Comparison of ENCODE assay signal across 8 cellular contexts in the genomic region with DNA sequence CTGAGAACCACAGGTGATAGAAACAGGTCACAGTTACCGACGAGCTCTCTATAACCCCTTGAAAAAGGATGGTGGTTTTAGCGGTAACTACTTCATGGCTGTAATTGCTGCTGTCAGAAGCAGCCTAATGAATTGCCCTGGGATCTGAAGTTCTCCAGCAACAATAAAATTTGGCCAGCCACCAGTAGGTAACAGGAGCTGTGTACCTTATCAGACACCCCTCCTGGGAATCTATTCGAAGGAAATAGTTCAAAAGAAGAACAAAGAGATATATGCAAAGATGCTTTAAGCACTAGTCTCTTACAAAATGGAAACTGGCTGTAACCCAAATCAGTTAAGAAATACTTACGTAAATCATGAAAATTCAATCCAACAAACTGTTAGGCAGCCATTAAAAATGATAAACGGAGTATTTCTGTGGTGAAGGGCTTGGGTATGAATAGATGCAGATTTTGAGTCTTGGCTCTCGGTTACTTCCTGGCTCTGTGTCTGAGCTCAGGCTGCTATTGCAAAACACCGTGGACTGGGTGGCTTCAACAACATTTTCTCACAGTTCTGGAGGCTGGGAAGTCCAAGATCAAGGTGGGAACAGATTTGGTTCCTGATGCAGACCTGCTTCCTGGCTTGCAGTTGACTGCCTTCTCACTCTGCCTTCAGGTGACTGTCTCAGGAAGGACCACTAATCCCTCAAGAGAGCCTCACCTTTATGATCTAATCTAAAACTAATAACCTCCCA. TPM values are rescaled to one million over a fixed set of nuclear protein-coding genes. Genes with fewer than 3 reads are reported as not detected.
DNase-seq lines count a peak whose midpoint lies in the region; ATAC-seq and TF ChIP-seq lines count a peak whose summit lies in the region.

No MANE protein-coding gene starts in this region.

- H3K9me3 ChIP-seq in RWPE2 (ENCODE audit: severe bottlenecking) (no peaks in the 10 kb centered on the region), esophagus muscularis mucosa (peaks cover 0 to 3% (median 0%) of the 10 kb centered on the region in 4 donors)

- H3K27me3 ChIP-seq in RWPE2 (ENCODE audit: insufficient read depth, poor library complexity, severe bottlenecking) (no peaks in the 10 kb centered on the region), esophagus muscularis mucosa (no peaks in the 10 kb centered on the region), rectal smooth muscle tissue (ENCODE audit: control insufficient read depth, insufficient read depth, low read length) (no peaks in the 10 kb centered on the region)

- peak; percentile 26 for DNase-seq in NCI-H748 (lab: John Stamatoyannopoulos, UW; ENCODE audit: unreplicated experiment)
- DNase-seq in NCI-H748 treated with DMSO at 0.1 percent for 48 hours (lab: John Stamatoyannopoulos, UW), result no peak
- DNase-seq in RWPE2 (ENCODE audit: low spot score), result no peak
- DNase-seq in esophagus muscularis mucosa (ENCODE audit: extremely low spot score), result no peak
- DNase-seq in stimulated activated naive B cell treated with anti-CD40 and anti-IgM and Interleukin-4, amounts not matched to agents 10 μg/mL and 1 μg/mL and 100 μg/mL, for 72 hours, result no peak

- intact Hi-C loops in esophagus muscularis mucosa (cut with DNase I), result loop anchor here (10.0 kb wide), 4 partner anchors 338 to 1092 kb away; a partner anchor contains a TSS

- H3K4me3 Mint-ChIP-seq in stimulated activated naive B cell treated with anti-CD40 and anti-IgM and Interleukin-4, amounts not matched to agents 10 μg/mL and 1 μg/mL and 100 μg/mL, for 72 hours, result peak overlapping the region in 1 of 2 donors; percentile 93

- peaks cover 0 to 1% of the 10 kb centered on the region in 2 donors for H3K36me3 Mint-ChIP-seq in stimulated activated naive B cell treated with anti-CD40 and anti-IgM and Interleukin-4, amounts not matched to agents 10 μg/mL and 1 μg/mL and 100 μg/mL, for 72 hours

- ATAC-seq in RWPE2 (ENCODE audit: low read depth) (peak; percentile 29; the same call in 1 of the 3 replicates), HG02642 (IDR thresholded peaks at IDR 0.05; ENCODE audit: poor library complexity, unreplicated experiment) (no peak), GM18517 (IDR thresholded peaks at IDR 0.05; ENCODE audit: unreplicated experiment) (no peak)
- ATAC-seq in stimulated activated naive B cell treated with anti-CD40 and anti-IgM and Interleukin-4, amounts not matched to agents 10 μg/mL and 1 μg/mL and 100 μg/mL, for 72 hours (replicated peaks), result no peak

- H3K4me1 ChIP-seq in RWPE2 (ENCODE audit: insufficient read depth, poor library complexity, severe bottlenecking) (peaks cover 14% of the 10 kb centered on the region), esophagus muscularis mucosa (peaks cover 22 to 37% (median 24%) of the 10 kb centered on the region in 4 donors), rectal smooth muscle tissue (ENCODE audit: control insufficient read depth, insufficient read depth, low read length) (peaks cover 7% of the 10 kb centered on the region)

- H3K9ac ChIP-seq in rectal smooth muscle tissue (ENCODE audit: low read length), result no peak overlapping the region

- TF ChIP-seq POLR2A in esophagus muscularis mucosa (IDR thresholded peaks at IDR 0.05; ENCODE audit: low read depth), result no peak

- peak overlapping the region; percentile 71 for H3K27ac ChIP-seq in RWPE2 (ENCODE audit: poor library complexity, severe bottlenecking)
- peak overlapping the region; percentile 97 to 98 (median 97) for H3K27ac ChIP-seq in esophagus muscularis mucosa (replicated peaks in 1 of 4)
- H3K27ac ChIP-seq in rectal smooth muscle tissue (ENCODE audit: low read depth, low read length), result peak overlapping the region; percentile 92

- 50% methylated on average over 8 of the region's 8 CpGs for WGBS in esophagus muscularis mucosa

- no peaks in the 10 kb centered on the region for H3K36me3 ChIP-seq in RWPE2 (ENCODE audit: low read depth)
- no peaks in the 10 kb centered on the region for H3K36me3 ChIP-seq in esophagus muscularis mucosa
- no peaks in the 10 kb centered on the region for H3K36me3 ChIP-seq in rectal smooth muscle tissue (ENCODE audit: control insufficient read depth, insufficient read depth, low read length)

- TF ChIP-seq EP300 in esophagus muscularis mucosa (IDR thresholded peaks at IDR 0.05), result no peak

- no peak for TF ChIP-seq CTCF in RWPE2 (IDR thresholded peaks at IDR 0.05; ENCODE audit: poor library complexity, severe bottlenecking)
- TF ChIP-seq CTCF in esophagus muscularis mucosa (IDR thresholded peaks at IDR 0.05), result no peak

- H3K4me3 ChIP-seq in RWPE2 (ENCODE audit: severe bottlenecking) (peak overlapping the region; percentile 97), esophagus muscularis mucosa (peak overlapping the region; percentile 86 to 96 (median 88)), rectal smooth muscle tissue (ENCODE audit: low read length) (peak overlapping the region; percentile 73)

- H3K27me3 Mint-ChIP-seq in stimulated activated naive B cell treated with anti-CD40 and anti-IgM and Interleukin-4, amounts not matched to agents 10 μg/mL and 1 μg/mL and 100 μg/mL, for 72 hours, result no peaks in the 10 kb centered on the region

- H3K4me1 Mint-ChIP-seq in stimulated activated naive B cell treated with anti-CD40 and anti-IgM and Interleukin-4, amounts not matched to agents 10 μg/mL and 1 μg/mL and 100 μg/mL, for 72 hours, result peaks cover 13 to 18% of the 10 kb centered on the region in 2 donors

- peaks cover 0 to 1% of the 10 kb centered on the region in 2 donors for H3K9me3 Mint-ChIP-seq in stimulated activated naive B cell treated with anti-CD40 and anti-IgM and Interleukin-4, amounts not matched to agents 10 μg/mL and 1 μg/mL and 100 μg/mL, for 72 hours

- H3K27ac Mint-ChIP-seq in stimulated activated naive B cell treated with anti-CD40 and anti-IgM and Interleukin-4, amounts not matched to agents 10 μg/mL and 1 μg/mL and 100 μg/mL, for 72 hours, result no peak overlapping the region

RNA-seq across cellular contexts. Expression of a gene that starts 1.6 kb away (rescaled TPM):
- 10 to 100 TPM; 36.0 to 48.6 (median 40.6) TPM for total RNA-seq in esophagus muscularis mucosa
